Comparison of ENCODE assay signal across 29 cellular contexts in the genomic region with DNA sequence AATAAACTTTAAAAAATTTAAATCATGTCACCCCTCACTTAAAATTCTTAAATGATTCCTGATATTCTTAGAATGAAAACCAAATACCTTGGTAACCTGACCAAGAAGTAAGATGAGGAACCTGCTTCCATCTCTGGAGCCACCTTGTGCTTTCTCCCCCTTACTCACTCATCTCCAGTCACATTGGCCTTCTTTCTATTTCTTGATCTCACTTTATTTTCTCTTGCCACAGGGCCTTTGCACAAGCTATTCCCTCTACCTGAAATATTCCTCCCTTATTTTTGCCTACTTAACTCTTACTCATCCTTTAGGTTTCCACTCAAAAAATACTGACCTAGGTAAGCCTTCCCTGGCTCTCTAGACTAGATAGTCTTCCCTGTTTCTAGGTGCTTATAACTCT.
"Had no signal": no experiment of that assay in that cellular context is flagged by ENCODE, and none has a peak within 500 bp of the region (broad histone marks: within the 10 kb centered on the region; RNA-seq: fewer than 3 reads in every experiment).

No MANE protein-coding gene starts in this region.

- H3K9me3 ChIP-seq: colonic mucosa, esophagus muscularis mucosa, esophagus squamous epithelium, gastrocnemius medialis, gastroesophageal sphincter, heart left ventricle, heart right ventricle had no signal

- H3K4me3 ChIP-seq: colonic mucosa, coronary artery, dorsolateral prefrontal cortex, esophagus muscularis mucosa, esophagus squamous epithelium, gastrocnemius medialis, gastroesophageal sphincter, heart left ventricle, heart right ventricle, hepatocyte had no signal

- H2AFZ ChIP-seq: hepatocyte had no signal

- H3K27ac ChIP-seq: colonic mucosa, coronary artery, dorsolateral prefrontal cortex, epithelial cell of prostate, esophagus muscularis mucosa, esophagus squamous epithelium, foreskin keratinocyte, gastrocnemius medialis, gastroesophageal sphincter, heart left ventricle, heart right ventricle, hepatocyte had no signal

- FAIRE-seq: endometrium, endothelial cell of umbilical vein, frontal cortex had no signal

- H3K27me3 ChIP-seq: colonic mucosa, dorsolateral prefrontal cortex, esophagus muscularis mucosa, esophagus squamous epithelium, foreskin keratinocyte, gastrocnemius medialis, gastroesophageal sphincter, heart left ventricle, heart right ventricle, hepatocyte had no signal

- H3K9me3 Mint-ChIP-seq: dendritic cell treated with granulocyte-macrophage colony-stimulating factor and Interleukin-4, amounts not matched to agents 40 ng/mL and 50 ng/mL, for 4 days; effector memory CD8-positive, alpha-beta T cell; endodermal cell had no signal

- H3K27ac Mint-ChIP-seq: dendritic cell treated with granulocyte-macrophage colony-stimulating factor and Interleukin-4, amounts not matched to agents 40 ng/mL and 50 ng/mL, for 4 days; effector memory CD8-positive, alpha-beta T cell; endodermal cell had no signal

- H3K36me3 ChIP-seq: colonic mucosa had no signal

- H3K4me3 Mint-ChIP-seq: dendritic cell treated with granulocyte-macrophage colony-stimulating factor and Interleukin-4, amounts not matched to agents 40 ng/mL and 50 ng/mL, for 4 days; effector memory CD8-positive, alpha-beta T cell; endodermal cell had no signal

- ATAC-seq: effector memory CD8-positive, alpha-beta T cell; esophagus mucosa; foreskin keratinocyte; gastrocnemius medialis; gastroesophageal sphincter; heart left ventricle; heart right ventricle had no signal

- DNase-seq: colonic mucosa; cortex of kidney; dermis blood vessel endothelial cell; dorsolateral prefrontal cortex; effector CD4-positive, alpha-beta T cell; effector CD8-positive, alpha-beta T cell; effector memory CD4-positive, alpha-beta T cell; effector memory CD8-positive, alpha-beta T cell; endodermal cell; erythroblast; esophagus squamous epithelium; foreskin fibroblast; foreskin keratinocyte; foreskin melanocyte; gastrocnemius medialis; glutamatergic neuron; head of caudate nucleus; heart left ventricle; heart right ventricle had no signal

- H3K27me3 Mint-ChIP-seq: dendritic cell treated with granulocyte-macrophage colony-stimulating factor and Interleukin-4, amounts not matched to agents 40 ng/mL and 50 ng/mL, for 4 days; effector memory CD8-positive, alpha-beta T cell had no signal

- H3K4me1 ChIP-seq: colonic mucosa had no signal

- H3K79me2 ChIP-seq: hepatocyte had no signal

- H3K4me2 ChIP-seq: hepatocyte had no signal
